ENCODE assay signal across 14 cellular contexts in the genomic region with DNA sequence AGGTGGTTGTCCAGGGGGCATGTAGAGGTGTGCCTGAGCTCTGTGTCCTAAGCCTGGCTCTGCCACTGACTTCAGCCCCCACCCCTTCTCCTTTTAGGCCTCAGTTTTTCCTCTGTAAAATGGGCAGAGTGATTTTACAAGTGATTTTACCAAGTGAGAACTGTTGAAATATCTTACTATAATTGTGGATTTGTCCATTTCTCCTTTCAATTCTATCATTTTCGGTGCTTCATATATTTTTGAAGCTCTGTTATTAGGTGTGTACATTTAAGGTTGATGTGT. TPM values are rescaled to one million over a fixed set of nuclear protein-coding genes. Genes with fewer than 3 reads are reported as not detected.
DNase-seq lines count a peak whose midpoint lies in the region; ATAC-seq, FAIRE-seq and TF ChIP-seq lines count a peak whose summit lies in the region.
"Had no signal": no experiment of that assay in that cellular context is flagged by ENCODE, and none has a peak within 500 bp of the region (broad histone marks: within the 10 kb centered on the region; RNA-seq: fewer than 3 reads in every experiment).

No MANE protein-coding gene starts in this region.

- peak overlapping the region; percentile 74 for H3K4me3 Mint-ChIP-seq in activated naive CD8-positive, alpha-beta T cell treated with anti-CD3 and anti-CD28 coated beads, Interleukin-2, amount 50 U/mL, for 24 hours
- peak overlapping the region; percentile 73 to 100 (median 84) for H3K4me3 Mint-ChIP-seq in naive thymus-derived CD4-positive, alpha-beta T cell

- peaks cover 0 to 49% (median 30%) of the 10 kb centered on the region in 11 experiments; a peak in 16 of 22 replicates for H4K20me1 ChIP-seq in BLaER1 treated with 17β-estradiol and CSF1 and Interleukin-3, amounts not matched to agents 10 nM and 100 nM

- peak overlapping the region in 7 of 11 experiments; percentile 45 to 84 (median 52); a peak in 6 of 22 replicates for H3K4me2 ChIP-seq in BLaER1 treated with 17β-estradiol and CSF1 and Interleukin-3, amounts not matched to agents 10 nM and 100 nM

- no peak for ATAC-seq in activated naive CD8-positive, alpha-beta T cell treated with anti-CD3 and anti-CD28 coated beads, Interleukin-2, amount 50 U/mL, for 24 hours
- ATAC-seq in naive thymus-derived CD4-positive, alpha-beta T cell: no peak
- no peak for ATAC-seq in left colon
- no peak for ATAC-seq in HG02610 (IDR thresholded peaks at IDR 0.05; ENCODE audit: unreplicated experiment)
- ATAC-seq: Right ventricle myocardium inferior had no signal

- H3K36me3 Mint-ChIP-seq in activated naive CD8-positive, alpha-beta T cell treated with anti-CD3 and anti-CD28 coated beads, Interleukin-2, amount 50 U/mL, for 24 hours (ENCODE audit: low read depth): no peaks in the 10 kb centered on the region
- H3K36me3 Mint-ChIP-seq in naive thymus-derived CD4-positive, alpha-beta T cell: peaks cover 0 to 3% (median 0%) of the 10 kb centered on the region in 5 donors

- H3K27me3 ChIP-seq in BLaER1 treated with 17β-estradiol and CSF1 and Interleukin-3, amounts not matched to agents 10 nM and 100 nM: peaks cover 72 to 82% (median 77%) of the 10 kb centered on the region in 11 experiments
- H3K27me3 ChIP-seq in naive thymus-derived CD4-positive, alpha-beta T cell (ENCODE audit: control insufficient read depth in 2 of 2, insufficient read depth in 2 of 2, low read length in 2 of 2): peaks cover 0 to 33% of the 10 kb centered on the region in 2 donors
- peaks cover 82% of the 10 kb centered on the region for H3K27me3 ChIP-seq in BE2C

- no peak overlapping the region for H3K27ac ChIP-seq in BLaER1 treated with 17β-estradiol and CSF1 and Interleukin-3, amounts not matched to agents 10 nM and 100 nM
- no peak overlapping the region for H3K27ac ChIP-seq in naive thymus-derived CD4-positive, alpha-beta T cell (ENCODE audit: low read depth, low read length)

- peak overlapping the region in 3 of 10 experiments; percentile 39 to 46 (median 42); a peak in 2 of 20 replicates for H3K4me3 ChIP-seq in BLaER1 treated with 17β-estradiol and CSF1 and Interleukin-3, amounts not matched to agents 10 nM and 100 nM
- peak overlapping the region; percentile 70 for H3K4me3 ChIP-seq in naive thymus-derived CD4-positive, alpha-beta T cell (ENCODE audit: low read length)
- H3K4me3 ChIP-seq in BE2C (ENCODE audit: low read depth, low read length): no peak overlapping the region

- H3K27me3 Mint-ChIP-seq in activated naive CD8-positive, alpha-beta T cell treated with anti-CD3 and anti-CD28 coated beads, Interleukin-2, amount 50 U/mL, for 24 hours: peaks cover 61% of the 10 kb centered on the region
- H3K27me3 Mint-ChIP-seq in naive thymus-derived CD4-positive, alpha-beta T cell: peaks cover 55 to 81% (median 63%) of the 10 kb centered on the region in 5 donors

- peak; percentile 87 for FAIRE-seq in HTR-8/SVneo (lab: Jason Lieb, UNC)
- FAIRE-seq: H54 had no signal

- H3K4me1 ChIP-seq in BLaER1 treated with 17β-estradiol and CSF1 and Interleukin-3, amounts not matched to agents 10 nM and 100 nM: peaks cover 4 to 14% (median 11%) of the 10 kb centered on the region in 10 experiments; a peak in 13 of 20 replicates
- H3K4me1 ChIP-seq in naive thymus-derived CD4-positive, alpha-beta T cell (ENCODE audit: control insufficient read depth in 2 of 2, insufficient read depth in 2 of 2, low read length in 2 of 2): peaks cover 0 to 6% of the 10 kb centered on the region in 2 donors
- H3K4me1 ChIP-seq in BE2C: no peaks in the 10 kb centered on the region

- peaks cover 8% of the 10 kb centered on the region for H3K4me1 Mint-ChIP-seq in activated naive CD8-positive, alpha-beta T cell treated with anti-CD3 and anti-CD28 coated beads, Interleukin-2, amount 50 U/mL, for 24 hours
- peaks cover 7 to 26% (median 19%) of the 10 kb centered on the region in 7 donors for H3K4me1 Mint-ChIP-seq in naive thymus-derived CD4-positive, alpha-beta T cell

- TF ChIP-seq CTCF in BE2C (IDR thresholded peaks at IDR 0.05; ENCODE audit: low read depth, low read length): no peak

- H3K9me3 Mint-ChIP-seq in activated naive CD8-positive, alpha-beta T cell treated with anti-CD3 and anti-CD28 coated beads, Interleukin-2, amount 50 U/mL, for 24 hours: no peaks in the 10 kb centered on the region
- H3K9me3 Mint-ChIP-seq in naive thymus-derived CD4-positive, alpha-beta T cell: peaks cover 0 to 2% (median 0%) of the 10 kb centered on the region in 11 donors

- intact Hi-C loops in naive thymus-derived CD4-positive, alpha-beta T cell (cut with micrococcal nuclease): no loop called here
- intact Hi-C loops in left colon (cut with DNase I, micrococcal nuclease): no loop called here

- H3K9ac ChIP-seq in BLaER1 treated with 17β-estradiol and CSF1 and Interleukin-3, amounts not matched to agents 10 nM and 100 nM: no peak overlapping the region

- POLR2A ChIA-PET in naive thymus-derived CD4-positive, alpha-beta T cell (lab: Charles Lee): no interaction called here

- no peaks in the 10 kb centered on the region for H3K36me3 ChIP-seq in BLaER1 treated with 17β-estradiol and CSF1 and Interleukin-3, amounts not matched to agents 10 nM and 100 nM
- H3K36me3 ChIP-seq in naive thymus-derived CD4-positive, alpha-beta T cell (ENCODE audit: control insufficient read depth in 2 of 3, insufficient read depth in 3 of 3, low read length in 3 of 3): no peaks in the 10 kb centered on the region
- no peaks in the 10 kb centered on the region for H3K36me3 ChIP-seq in BE2C

- CTCF ChIA-PET in naive thymus-derived CD4-positive, alpha-beta T cell (lab: Charles Lee): interaction anchor here (0.6 kb wide), 1 partner anchor 286 kb away, joined by 3 read pairs; no protein-coding TSS in a partner anchor

- DNase-seq in HTR-8/SVneo (ENCODE audit: insufficient read length, low spot score): no peak
- DNase-seq in activated naive CD8-positive, alpha-beta T cell treated with anti-CD3 and anti-CD28 coated beads, Interleukin-2, amount 50 U/mL, for 24 hours: no peak
- DNase-seq in naive thymus-derived CD4-positive, alpha-beta T cell: no peak
- no peak for DNase-seq in left colon
- no peak for DNase-seq in BE2C
- DNase-seq in NK-92 (lab: John Stamatoyannopoulos, UW; ENCODE audit: unreplicated experiment): no peak
- DNase-seq: activated gamma-delta T cell treated with Interleukin-2 at 50 U/mL for 16 hours, NCI-H2171 treated with DMSO at 0.1 percent for 48 hours had no signal

- no peaks in the 10 kb centered on the region for H3K9me3 ChIP-seq in BLaER1 treated with 17β-estradiol and CSF1 and Interleukin-3, amounts not matched to agents 10 nM and 100 nM (replicated peaks in 1 of 11)
- H3K9me3 ChIP-seq in naive thymus-derived CD4-positive, alpha-beta T cell (ENCODE audit: control insufficient read depth in 2 of 3, low read length in 3 of 3): no peaks in the 10 kb centered on the region
- H3K9me3 ChIP-seq in BE2C: no peaks in the 10 kb centered on the region

- no peak overlapping the region for H3K27ac Mint-ChIP-seq in activated naive CD8-positive, alpha-beta T cell treated with anti-CD3 and anti-CD28 coated beads, Interleukin-2, amount 50 U/mL, for 24 hours
- H3K27ac Mint-ChIP-seq in naive thymus-derived CD4-positive, alpha-beta T cell: no peak overlapping the region

RNA-seq across cellular contexts. Expression of gene HOXB9, which starts 21.7 kb away (rescaled TPM):
- under 1 TPM in 3 of 5 experiments, not detected in 2; 0.12 to 0.24 (median 0.16) TPM for total RNA-seq in naive thymus-derived CD4-positive, alpha-beta T cell
- polyA plus RNA-seq in naive thymus-derived CD4-positive, alpha-beta T cell: not detected
- total RNA-seq in left colon: 10 to 100 TPM; 35.9 to 59.2 TPM
- polyA plus RNA-seq in BE2C (2012; ENCODE audit: insufficient read depth, insufficient read length, low read depth): not detected
- total RNA-seq: Right ventricle myocardium inferior had no signal
- polyA plus RNA-seq: neural cell had no signal

RNA-seq across cellular contexts. Expression of gene HOXB8, which starts 32.8 kb away (rescaled TPM):
- not detected for total RNA-seq in naive thymus-derived CD4-positive, alpha-beta T cell
- not detected for polyA plus RNA-seq in naive thymus-derived CD4-positive, alpha-beta T cell
- total RNA-seq in left colon: 1 to 10 TPM; 6.3 TPM
- not detected for polyA plus RNA-seq in BE2C (2012; ENCODE audit: insufficient read depth, insufficient read length, low read depth)
- total RNA-seq: chondrocyte, Right ventricle myocardium inferior had no signal
- polyA plus RNA-seq: neural cell had no signal

RNA-seq across cellular contexts. Expression of gene HOXB7, which starts 37.1 kb away (rescaled TPM):
- under 1 TPM in 1 of 5 experiments, not detected in 4; 0.31 TPM for total RNA-seq in naive thymus-derived CD4-positive, alpha-beta T cell
- not detected for polyA plus RNA-seq in naive thymus-derived CD4-positive, alpha-beta T cell
- 10 to 100 TPM; 26.6 to 30.2 TPM for total RNA-seq in left colon
- polyA plus RNA-seq in BE2C (2012; ENCODE audit: insufficient read depth, insufficient read length, low read depth): not detected
- total RNA-seq: chondrocyte had no signal
- polyA plus RNA-seq: neural cell had no signal

RNA-seq across cellular contexts. Expression of gene HOXB6, which starts 43.1 kb away (rescaled TPM):
- total RNA-seq in naive thymus-derived CD4-positive, alpha-beta T cell: under 1 TPM in 1 of 5 experiments, not detected in 4; 0.34 TPM
- polyA plus RNA-seq in naive thymus-derived CD4-positive, alpha-beta T cell: not detected
- total RNA-seq in left colon: 10 to 100 TPM; 39.3 to 43.3 TPM
- polyA plus RNA-seq in BE2C (2012; ENCODE audit: insufficient read depth, insufficient read length, low read depth): not detected
- total RNA-seq: chondrocyte had no signal
- polyA plus RNA-seq: neural cell had no signal

RNA-seq across cellular contexts. Expression of gene HOXB5, which starts 54.3 kb away (rescaled TPM):
- not detected for total RNA-seq in naive thymus-derived CD4-positive, alpha-beta T cell
- polyA plus RNA-seq in naive thymus-derived CD4-positive, alpha-beta T cell: not detected
- total RNA-seq in left colon: 10 to 100 TPM; 14.5 to 16.4 TPM
- not detected for polyA plus RNA-seq in BE2C (2012; ENCODE audit: insufficient read depth, insufficient read length, low read depth)
- total RNA-seq: chondrocyte, Right ventricle myocardium inferior had no signal
- polyA plus RNA-seq: neural cell had no signal

Comparison
In these comparisons a context has a peak if more than half of its experiments do, and no peak if none do; other contexts are left out.
1. RNA of gene HOXB9, which starts 21.7 kb away (total RNA-seq): 35.9 to 59.2 TPM in left colon; 0.12 to 0.24 TPM in naive thymus-derived CD4-positive, alpha-beta T cell; every median in the first group is over 10 times any median in the second.
2. RNA of gene HOXB8, which starts 32.8 kb away (total RNA-seq): 6.3 TPM in left colon; not detected in naive thymus-derived CD4-positive, alpha-beta T cell; every median in the first group is over 4 times any median in the second.
3. RNA of gene HOXB7, which starts 37.1 kb away (total RNA-seq): 26.6 to 30.2 TPM in left colon; 0.31 TPM in naive thymus-derived CD4-positive, alpha-beta T cell; every median in the first group is over 10 times any median in the second.